In the genomic region with DNA sequence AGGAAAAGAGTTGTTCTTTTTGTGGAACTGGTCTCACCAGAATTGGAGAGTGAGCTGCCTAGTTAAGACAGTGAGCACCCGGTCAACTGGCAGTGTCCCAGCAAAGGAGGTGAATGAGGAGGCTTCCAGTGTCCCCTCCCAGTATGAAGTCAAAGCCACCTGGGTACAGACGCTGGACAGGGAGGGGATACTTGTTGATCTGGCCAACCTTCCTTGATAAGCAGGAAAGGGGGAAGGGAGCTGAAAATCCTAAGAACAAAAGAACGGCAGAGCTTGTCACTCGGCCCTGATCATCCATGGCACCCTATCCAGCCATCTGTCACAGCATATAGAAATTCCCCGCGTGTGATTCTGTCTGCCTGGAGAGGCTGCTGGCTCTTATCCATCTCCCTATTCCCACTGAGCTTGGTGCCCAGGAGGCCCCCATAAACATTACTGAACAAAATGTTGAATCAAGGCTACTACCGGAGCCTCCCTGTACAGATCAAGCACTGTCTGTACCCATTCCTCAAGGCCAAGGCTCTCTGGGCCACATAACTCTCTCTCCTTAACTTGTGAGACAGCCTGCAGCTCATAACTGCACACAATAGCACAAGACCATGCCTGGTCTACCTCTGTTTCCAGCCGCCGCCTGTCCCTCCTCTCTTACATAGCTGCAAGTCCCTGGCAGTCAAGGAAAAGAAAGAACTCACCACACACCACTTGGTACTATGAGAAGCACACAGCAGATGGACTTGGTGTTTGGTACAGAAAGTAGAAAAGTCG, we compare ENCODE assay signal across 13 cellular contexts.
DNase-seq lines count a peak whose midpoint lies in the region; ATAC-seq and TF ChIP-seq lines count a peak whose summit lies in the region.
"Had no signal": no experiment of that assay in that cellular context is flagged by ENCODE, and none has a peak within 500 bp of the region (broad histone marks: within the 10 kb centered on the region; RNA-seq: fewer than 3 reads in every experiment).

No MANE protein-coding gene starts in this region.

- peaks cover 43% of the 10 kb centered on the region for H3K27me3 Mint-ChIP-seq in glutamatergic neuron (ENCODE audit: unreplicated experiment)

- ATAC-seq in gastrocnemius medialis = no peak
- ATAC-seq: A549 had no signal

- H3K4me3 ChIP-seq in gastrocnemius medialis (no peak overlapping the region), SJCRH30 (no peak overlapping the region)
- H3K4me3 ChIP-seq: A549 had no signal

- intact Hi-C loops in gastrocnemius medialis (cut with DNase I; ENCODE audit: low total_unique reads) = loop anchor here (5.0 kb wide), 1 partner anchor 47 kb away; no protein-coding TSS in a partner anchor

- H3K27ac ChIP-seq in gastrocnemius medialis (peak overlapping the region; percentile 27 to 76 (median 46)), SJCRH30 (no peak overlapping the region)
- H3K27ac ChIP-seq: A549, brain microvascular endothelial cell had no signal

- H3K9me3 ChIP-seq in gastrocnemius medialis (no peaks in the 10 kb centered on the region), SJCRH30 (replicated peaks) (no peaks in the 10 kb centered on the region)
- H3K9me3 ChIP-seq: A549 had no signal

- TF ChIP-seq POLR2A in gastrocnemius medialis (IDR thresholded peaks at IDR 0.05) = no peak

- H3K36me3 Mint-ChIP-seq in glutamatergic neuron (ENCODE audit: unreplicated experiment) = peaks cover 5% of the 10 kb centered on the region

- H3K4me1 ChIP-seq in gastrocnemius medialis (peaks cover 31 to 41% of the 10 kb centered on the region in 2 donors), SJCRH30 (no peaks in the 10 kb centered on the region)
- H3K4me1 ChIP-seq: A549 had no signal

- DNase-seq in NCI-H2196 (lab: John Stamatoyannopoulos, UW; ENCODE audit: unreplicated experiment) = peak; percentile 7
- DNase-seq in NCI-H2196 treated with DMSO at 0.1 percent for 48 hours (lab: John Stamatoyannopoulos, UW; ENCODE audit: unreplicated experiment) = no peak
- peak; percentile 87 for DNase-seq in NCI-H69 (lab: John Stamatoyannopoulos, UW)
- DNase-seq in glutamatergic neuron = no peak
- DNase-seq in gastrocnemius medialis = no peak
- no peak for DNase-seq in amygdala (lab: John Stamatoyannopoulos, UW)
- DNase-seq in SJCRH30 = no peak
- DNase-seq in HPDE6-E6E7 (ENCODE audit: extremely low spot score) = no peak
- DNase-seq: activated CD8-positive, alpha-beta memory T cell treated with anti-CD3 and anti-CD28 coated beads, Interleukin-2, amount 50 U/mL, for 4 hours; brain microvascular endothelial cell; islet precursor cell; Karpas-422 had no signal

- peaks cover 68% of the 10 kb centered on the region for H3K4me1 Mint-ChIP-seq in glutamatergic neuron (ENCODE audit: low read depth, unreplicated experiment)

- TF ChIP-seq CTCF in glutamatergic neuron (IDR thresholded peaks at IDR 0.05; ENCODE audit: partially characterized antibody, unreplicated experiment) (no peak), gastrocnemius medialis (IDR thresholded peaks at IDR 0.05 in 4 of 5, conservative IDR thresholded peaks at IDR 0.05 in 1 of 5) (no peak)

- peak overlapping the region; percentile 95 for H3K27ac Mint-ChIP-seq in glutamatergic neuron (ENCODE audit: unreplicated experiment)

- H3K4me3 Mint-ChIP-seq in glutamatergic neuron (ENCODE audit: unreplicated experiment) = peak overlapping the region; percentile 79

- H3K9me3 Mint-ChIP-seq in glutamatergic neuron (ENCODE audit: unreplicated experiment) = peaks cover 63% of the 10 kb centered on the region

- in situ Hi-C loops in gastrocnemius medialis (cut with MboI; ENCODE audit: low sequenced_read_pairs in 4 of 4) = no loop called here

- H3K36me3 ChIP-seq in gastrocnemius medialis = no peaks in the 10 kb centered on the region
- H3K36me3 ChIP-seq in SJCRH30 = no peaks in the 10 kb centered on the region
- H3K36me3 ChIP-seq: brain microvascular endothelial cell had no signal

- H3K27me3 ChIP-seq in gastrocnemius medialis (no peaks in the 10 kb centered on the region), SJCRH30 (no peaks in the 10 kb centered on the region)
- H3K27me3 ChIP-seq: brain microvascular endothelial cell had no signal

Comparison
In these comparisons a context has a peak if more than half of its experiments do, and no peak if none do; other contexts are left out.
1. DNase-seq: peak in NCI-H2196 (single experiment) and NCI-H69 (single experiment); none in NCI-H2196 treated with DMSO at 0.1 percent for 48 hours (single experiment), glutamatergic neuron (single experiment), gastrocnemius medialis (0 of 2), amygdala (0 of 56), SJCRH30 (0 of 2) and HPDE6-E6E7 (single experiment).